ENCODE assay signal across 8 cellular contexts in the genomic region with DNA sequence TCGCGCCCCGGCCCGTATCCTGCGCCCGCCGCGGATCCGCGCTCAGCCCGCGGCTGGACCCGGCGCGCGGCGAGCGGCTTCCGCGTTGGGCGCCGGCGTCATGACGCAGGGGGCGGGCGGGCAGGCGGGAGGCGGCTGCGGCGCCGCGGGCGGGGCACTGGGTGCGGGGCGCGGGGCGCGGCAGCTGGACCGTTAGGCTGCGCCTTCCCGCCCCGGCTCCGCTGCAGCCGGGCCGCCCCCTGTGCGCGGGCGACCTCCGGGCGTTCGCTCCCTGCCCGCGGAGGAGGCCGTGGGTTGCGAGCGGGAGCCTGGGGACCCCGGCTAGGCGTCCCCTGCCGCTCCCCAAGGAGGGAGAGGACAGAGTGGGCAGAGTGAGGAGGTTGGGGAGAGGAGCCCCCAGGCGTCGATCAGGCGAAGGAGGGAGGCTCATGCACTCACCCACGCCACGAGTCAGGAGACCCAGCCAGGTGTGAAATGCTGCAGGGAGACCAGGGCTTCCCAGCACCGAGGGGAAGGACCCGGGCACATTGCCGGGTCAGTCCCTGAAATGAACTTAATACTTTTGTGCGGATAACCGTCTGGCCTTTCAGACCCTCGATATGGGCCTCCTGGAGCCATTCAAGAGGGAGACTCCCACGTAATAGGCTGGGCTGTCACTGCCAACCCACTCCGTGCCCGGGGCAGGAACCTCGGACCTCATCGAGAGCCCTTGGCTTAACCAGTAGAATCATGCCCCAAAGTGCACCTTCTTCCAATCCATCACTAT. TPM values are rescaled to one million over a fixed set of nuclear protein-coding genes. Genes with fewer than 3 reads are reported as not detected.
DNase-seq lines count a peak whose midpoint lies in the region; ATAC-seq and TF ChIP-seq lines count a peak whose summit lies in the region.

A gene (minus strand): TSS at position 55 of the 766 bp plus-strand sequence. CDS start 252 bp downstream, outside the sequence.

- BruUV-seq in OCI-LY7 (replicated peaks; lab: Mats Ljungman, UMichigan), result no TSS peak

- POLR2A ChIA-PET in OCI-LY7 (lab: Charles Lee), result interaction anchor here (1.1 kb wide), 1 partner anchor 16 kb away, joined by 3 read pairs; no protein-coding TSS in a partner anchor

- peak within 1 kb of the TSS; percentile 90 to 97 for H3K4me3 Mint-ChIP-seq in activated T-cell treated with anti-CD3 and anti-CD28 coated beads, Interleukin-2, amount 50 U/mL, for 72 hours

- CTCF ChIA-PET in OCI-LY7 (lab: Charles Lee; ENCODE audit: unreplicated experiment), result no interaction called here

- H2AFZ ChIP-seq in OCI-LY7 (ENCODE audit: low read length), result peak within 1 kb of the TSS; percentile 82; the same call in 1 of the 2 replicates

- H3K9me2 ChIP-seq in OCI-LY7 (ENCODE audit: insufficient read depth, low read length), result no peaks in the 10 kb centered on the region

- peak within 1 kb of the TSS; percentile 85 for H3K4me2 ChIP-seq in OCI-LY7 (ENCODE audit: low read length)

- DNase-seq in Ammon's horn (ENCODE audit: low spot score) (peak; percentile 86), OCI-LY7 (ENCODE audit: low spot score) (peak; percentile 84), esophagus muscularis mucosa (ENCODE audit: extremely low spot score) (no peak)
- peak; percentile 81 to 89 for DNase-seq in activated T-cell treated with anti-CD3 and anti-CD28 coated beads, Interleukin-2, amount 50 U/mL, for 72 hours
- DNase-seq in stimulated activated CD8-positive, alpha-beta memory T cell treated with anti-CD3 and anti-CD28 coated beads, Interleukin-7, amount 100 ng/mL, for 1 hour (ENCODE audit: low read depth in 2 of 2), result peak; percentile 54 to 58

- H3K4me1 ChIP-seq in OCI-LY7 (ENCODE audit: insufficient read depth, low read length, poor library complexity, severe bottlenecking) (peaks cover 28% of the 10 kb centered on the region), esophagus muscularis mucosa (peaks cover 16 to 35% (median 33%) of the 10 kb centered on the region in 4 donors), muscle layer of duodenum (ENCODE audit: control insufficient read depth in 1 of 2, insufficient read depth in 2 of 2, low read length in 2 of 2) (peaks cover 10 to 21% of the 10 kb centered on the region in 2 donors)

- TF ChIP-seq CTCF in OCI-LY7 (conservative IDR thresholded peaks at IDR 0.05; ENCODE audit: low read length) (no peak), esophagus muscularis mucosa (IDR thresholded peaks at IDR 0.05) (no peak)

- intact Hi-C loops in OCI-LY7 (cut with micrococcal nuclease; ENCODE audit: unreplicated experiment) (loop anchor here (1.0 to 5.0 kb wide), 4 partner anchors 97 to 484 kb away; a partner anchor contains a TSS), esophagus muscularis mucosa (cut with DNase I) (loop anchor here (10.0 kb wide), 6 partner anchors 90 to 710 kb away; a partner anchor contains a TSS)

- peak within 1 kb of the TSS; percentile 88 for H3K4me3 ChIP-seq in OCI-LY7 (ENCODE audit: low read depth, low read length, poor library complexity, severe bottlenecking)
- H3K4me3 ChIP-seq in esophagus muscularis mucosa, result peak within 1 kb of the TSS; percentile 75 to 99 (median 95)
- peak within 1 kb of the TSS; percentile 70 to 96 for H3K4me3 ChIP-seq in muscle layer of duodenum (ENCODE audit: low read depth in 1 of 2, low read length in 2 of 2)

- H3K36me3 ChIP-seq in OCI-LY7 (ENCODE audit: insufficient read depth, low read length) (no peaks in the 10 kb centered on the region), esophagus muscularis mucosa (no peaks in the 10 kb centered on the region), muscle layer of duodenum (ENCODE audit: control insufficient read depth in 1 of 2, insufficient read depth in 2 of 2, low read length in 2 of 2) (no peaks in the 10 kb centered on the region)

- no peaks in the 10 kb centered on the region for H3K27me3 Mint-ChIP-seq in activated T-cell treated with anti-CD3 and anti-CD28 coated beads, Interleukin-2, amount 50 U/mL, for 72 hours (ENCODE audit: low read depth)

- peaks cover 38% of the 10 kb centered on the region for H3K79me2 ChIP-seq in OCI-LY7 (ENCODE audit: insufficient read depth, low read depth, low read length)

- H3K9me3 Mint-ChIP-seq in activated T-cell treated with anti-CD3 and anti-CD28 coated beads, Interleukin-2, amount 50 U/mL, for 72 hours, result no peaks in the 10 kb centered on the region

- 36% methylated on average over 10 of the region's 75 CpGs for WGBS in esophagus muscularis mucosa

- ATAC-seq in GM18909 (IDR thresholded peaks at IDR 0.05; ENCODE audit: poor library complexity, unreplicated experiment) (peak; percentile 78), HG03135 (IDR thresholded peaks at IDR 0.05; ENCODE audit: unreplicated experiment) (peak; percentile 80)
- ATAC-seq in activated T-cell treated with anti-CD3 and anti-CD28 coated beads, Interleukin-2, amount 50 U/mL, for 72 hours (replicated peaks in 1 of 2), result peak; percentile 88 to 91

- H4K20me1 ChIP-seq in OCI-LY7 (ENCODE audit: insufficient read depth, low read length), result peaks cover 33% of the 10 kb centered on the region

- H3K27me3 ChIP-seq in esophagus muscularis mucosa (no peaks in the 10 kb centered on the region), muscle layer of duodenum (ENCODE audit: low read depth, low read length) (no peaks in the 10 kb centered on the region)

- H3K4me1 Mint-ChIP-seq in activated T-cell treated with anti-CD3 and anti-CD28 coated beads, Interleukin-2, amount 50 U/mL, for 72 hours (ENCODE audit: low read depth), result peaks cover 31% of the 10 kb centered on the region

- H3K27ac Mint-ChIP-seq in activated T-cell treated with anti-CD3 and anti-CD28 coated beads, Interleukin-2, amount 50 U/mL, for 72 hours, result peak within 1 kb of the TSS; percentile 73

- no peak for TF ChIP-seq POLR2A in esophagus muscularis mucosa (IDR thresholded peaks at IDR 0.05; ENCODE audit: low read depth)

- no peaks in the 10 kb centered on the region for H3K9me3 ChIP-seq in OCI-LY7 (ENCODE audit: low read length)
- H3K9me3 ChIP-seq in esophagus muscularis mucosa, result no peaks in the 10 kb centered on the region
- H3K9me3 ChIP-seq in muscle layer of duodenum (ENCODE audit: control insufficient read depth in 1 of 2, low read length in 2 of 2), result no peaks in the 10 kb centered on the region

- H3K27ac ChIP-seq in OCI-LY7 (ENCODE audit: low read depth, low read length, poor library complexity, severe bottlenecking), result peak within 1 kb of the TSS; percentile 41
- peak within 1 kb of the TSS; percentile 85 to 91 (median 88) for H3K27ac ChIP-seq in esophagus muscularis mucosa (replicated peaks in 1 of 4)
- H3K27ac ChIP-seq in muscle layer of duodenum (ENCODE audit: low read length), result peak within 1 kb of the TSS; percentile 29

- H3K36me3 Mint-ChIP-seq in activated T-cell treated with anti-CD3 and anti-CD28 coated beads, Interleukin-2, amount 50 U/mL, for 72 hours (ENCODE audit: insufficient read depth in 2 of 2), result peaks cover 2 to 3% of the 10 kb centered on the region in 2 donors

- TF ChIP-seq EP300 in esophagus muscularis mucosa (IDR thresholded peaks at IDR 0.05), result no peak

RNA-seq across cellular contexts. Expression of the gene that starts here (rescaled TPM):
- 32.5 and 37.9 TPM in 2 replicates for total RNA-seq in OCI-LY7 (2014; rRNA removed; shearing (Covaris generic))
- total RNA-seq in OCI-LY7 (2022) (42.6 and 43.3 TPM in 2 replicates), esophagus muscularis mucosa (10 to 100 TPM; 26.2 to 34.3 (median 32.5) TPM)
- 100 to 1,000 TPM; 104 to 138 TPM for total RNA-seq in activated T-cell treated with anti-CD3 and anti-CD28 coated beads, Interleukin-2, amount 50 U/mL, for 72 hours

Comparison
In these comparisons a context has a peak if more than half of its experiments do, and no peak if none do; other contexts are left out.
1. H3K27ac ChIP-seq: peak in every context shown above with its lines; median percentile 88 in esophagus muscularis mucosa; 41 in OCI-LY7; 29 in muscle layer of duodenum.